9 cellular contexts compared by ENCODE assay signal in the genomic region with DNA sequence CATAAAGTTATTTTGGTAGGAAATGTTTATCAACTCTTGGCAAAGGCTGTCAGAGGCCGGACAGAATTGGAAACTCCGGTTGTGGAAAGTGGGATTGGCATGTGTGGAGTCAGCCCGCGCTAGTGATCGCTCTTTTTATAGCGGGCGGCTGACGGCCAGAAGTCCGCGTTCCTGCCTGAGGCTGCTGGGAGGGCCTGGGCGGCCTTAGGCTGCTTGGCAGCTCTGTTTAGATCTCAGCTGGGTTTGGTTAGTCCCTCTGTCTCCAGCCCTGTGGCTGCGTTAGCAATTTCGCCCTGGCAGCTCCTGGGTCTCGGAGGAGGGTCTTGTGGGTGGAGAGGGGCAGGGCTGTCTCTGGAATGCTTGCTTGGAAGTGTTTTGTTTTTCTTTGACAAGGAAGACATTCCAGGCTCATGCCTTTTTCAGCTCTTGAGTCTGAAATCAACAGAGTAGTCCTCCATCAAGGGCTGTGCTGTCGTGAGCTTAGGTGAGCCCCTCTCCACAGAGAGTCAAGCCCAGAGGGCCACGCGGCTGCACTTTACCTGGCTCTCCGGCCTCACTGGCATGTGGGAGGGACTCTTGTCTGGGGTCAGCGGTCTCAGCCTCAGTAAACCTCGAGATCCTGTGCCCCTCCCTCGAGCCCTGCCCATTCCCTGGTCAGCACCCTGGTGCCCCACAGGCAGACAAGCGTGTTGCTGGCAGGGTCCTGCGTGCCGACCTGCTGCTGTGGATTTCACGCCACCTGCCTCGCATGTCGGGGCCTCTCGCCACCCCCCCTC. TPM values are rescaled to one million over a fixed set of nuclear protein-coding genes. Genes with fewer than 3 reads are reported as not detected.
DNase-seq lines count a peak whose midpoint lies in the region; ATAC-seq and TF ChIP-seq lines count a peak whose summit lies in the region.
"Had no signal": no experiment of that assay in that cellular context is flagged by ENCODE, and none has a peak within 500 bp of the region (broad histone marks: within the 10 kb centered on the region; RNA-seq: fewer than 3 reads in every experiment).

No MANE protein-coding gene starts in this region.

- H3K9ac ChIP-seq in GM23248 = peak overlapping the region; percentile 62

- H3K36me3 ChIP-seq in GM23248 (ENCODE audit: low read depth) = no peaks in the 10 kb centered on the region

- H2AFZ ChIP-seq in GM23248 = no peak overlapping the region

- H3K4me2 ChIP-seq in GM23248 (ENCODE audit: unreplicated experiment) = peak overlapping the region; percentile 72

- peaks cover 0 to 54% (median 2%) of the 10 kb centered on the region in 3 donors for H3K36me3 Mint-ChIP-seq in naive thymus-derived CD8-positive, alpha-beta T cell
- H3K36me3 Mint-ChIP-seq in Calu3 (ENCODE audit: insufficient read depth, unreplicated experiment) = peaks cover 46% of the 10 kb centered on the region

- intact Hi-C loops in Calu3 (cut with micrococcal nuclease; ENCODE audit: unreplicated experiment) = no loop called here

- BruUV-seq in Calu3 (replicated peaks; lab: Mats Ljungman, UMichigan) = no TSS peak

- H3K9me3 ChIP-seq in GM23248 (ENCODE audit: low read depth) = no peaks in the 10 kb centered on the region

- H3K79me2 ChIP-seq in GM23248 (ENCODE audit: insufficient read depth) = peaks cover 76% of the 10 kb centered on the region

- H3K27me3 ChIP-seq in GM23248 (replicated peaks; ENCODE audit: insufficient read depth) = no peaks in the 10 kb centered on the region

- no peaks in the 10 kb centered on the region for H3K9me2 ChIP-seq in GM23248 (ENCODE audit: insufficient read depth)

- CTCF ChIA-PET in Calu3 (lab: Charles Lee) = no interaction called here

- peak overlapping the region; percentile 43 for H3K4me3 ChIP-seq in GM23248
- no peak overlapping the region for H3K4me3 ChIP-seq in skin epidermis

- H3K9me3 Mint-ChIP-seq in naive thymus-derived CD8-positive, alpha-beta T cell = no peaks in the 10 kb centered on the region
- no peaks in the 10 kb centered on the region for H3K9me3 Mint-ChIP-seq in Calu3 (ENCODE audit: low read depth, unreplicated experiment)

- H3K4me1 ChIP-seq in GM23248 (ENCODE audit: insufficient read depth) = peaks cover 18% of the 10 kb centered on the region

- POLR2A ChIA-PET in naive thymus-derived CD8-positive, alpha-beta T cell (lab: Charles Lee) = interaction anchor here (0.6 kb wide), 1 partner anchor 20 kb away, joined by 3 read pairs; no protein-coding TSS in a partner anchor

- in situ Hi-C loops in GM23248 (cut with MboI) = no loop called here

- WGBS in GM23248 (ENCODE audit: low coverage in 1 of 2, low lambda C conversion rate in 2 of 2, missing lambda C conversion rate in 2 of 2), 2 experiments = 11% methylated on average over 28 of the region's 28 CpGs

- H3F3A ChIP-seq in GM23248 (ENCODE audit: insufficient read depth) = peaks cover 30% of the 10 kb centered on the region

- DNase-seq in GM23248 = peak; percentile 98
- DNase-seq in dedifferentiated amniotic fluid mesenchymal stem cell (ENCODE audit: extremely low spot score) = peak; percentile 96
- no peak for DNase-seq in left lobe of liver (ENCODE audit: low spot score)
- no peak for DNase-seq in NCI-H1417 (lab: John Stamatoyannopoulos, UW)
- DNase-seq in naive thymus-derived CD8-positive, alpha-beta T cell = no peak
- no peak for DNase-seq in Calu3
- DNase-seq in NCI-H2081 treated with DMSO at 0.1 percent for 48 hours (lab: John Stamatoyannopoulos, UW) = no peak
- DNase-seq: T-helper 17 cell had no signal

- H3K27ac ChIP-seq in GM23248 (peak overlapping the region; percentile 78), skin epidermis (peak overlapping the region in 18 of 21 experiments; percentile 0 to 86 (median 48))

- H3K27me3 Mint-ChIP-seq in naive thymus-derived CD8-positive, alpha-beta T cell = no peaks in the 10 kb centered on the region
- H3K27me3 Mint-ChIP-seq in Calu3 (ENCODE audit: unreplicated experiment) = no peaks in the 10 kb centered on the region
- H3K27me3 Mint-ChIP-seq: T-helper 17 cell had no signal

- peak; percentile 45 for ATAC-seq in left lobe of liver
- ATAC-seq in naive thymus-derived CD8-positive, alpha-beta T cell = no peak
- ATAC-seq: T-helper 17 cell had no signal

- no peak for TF ChIP-seq CTCF in Calu3 (IDR thresholded peaks at IDR 0.05; ENCODE audit: unreplicated experiment)

- H4K20me1 ChIP-seq in GM23248 (ENCODE audit: insufficient read depth) = no peaks in the 10 kb centered on the region

- H3K4me3 Mint-ChIP-seq in naive thymus-derived CD8-positive, alpha-beta T cell = no peak overlapping the region
- no peak overlapping the region for H3K4me3 Mint-ChIP-seq in Calu3 (ENCODE audit: low read depth, unreplicated experiment)
- H3K4me3 Mint-ChIP-seq: T-helper 17 cell had no signal

- no peak overlapping the region for H3K27ac Mint-ChIP-seq in naive thymus-derived CD8-positive, alpha-beta T cell
- no peak overlapping the region for H3K27ac Mint-ChIP-seq in Calu3 (ENCODE audit: unreplicated experiment)
- H3K27ac Mint-ChIP-seq: T-helper 17 cell had no signal

- H3K4me1 Mint-ChIP-seq in naive thymus-derived CD8-positive, alpha-beta T cell = peaks cover 0 to 31% (median 12%) of the 10 kb centered on the region in 4 donors
- no peaks in the 10 kb centered on the region for H3K4me1 Mint-ChIP-seq in Calu3 (ENCODE audit: low read depth, unreplicated experiment)

RNA-seq across cellular contexts. Expression of gene DOT1L, which starts 22.5 kb away (rescaled TPM):
- 4.3 and 4.4 TPM in 2 replicates for total RNA-seq in GM23248 (2014; rRNA removed; shearing (Covaris generic))
- 4.0 and 5.3 TPM in 2 replicates for polyA plus RNA-seq in GM23248 (2016; fragmentation: Nextera tagmentation; extraction: Ambion mirVana)
- total RNA-seq in left lobe of liver (17.2 TPM), Calu3 (2022) (39.3 and 42.9 TPM in 2 replicates)
- 10 to 100 TPM; 24.5 to 28.5 TPM for total RNA-seq in naive thymus-derived CD8-positive, alpha-beta T cell
- 1 to 10 TPM in 1 of 3 donors, under 1 TPM in 2; 0.30 to 1.0 (median 0.62) TPM for polyA plus RNA-seq in naive thymus-derived CD8-positive, alpha-beta T cell

RNA-seq across cellular contexts. Expression of gene AP3D1, which starts 34.9 kb away (rescaled TPM):
- total RNA-seq in GM23248 (2014; rRNA removed; shearing (Covaris generic)) = 95.4 and 97.6 TPM in 2 replicates
- polyA plus RNA-seq in GM23248 (2016; fragmentation: Nextera tagmentation; extraction: Ambion mirVana) = 65.2 and 79.0 TPM in 2 replicates
- total RNA-seq in left lobe of liver (63.4 TPM), Calu3 (2022) (107 and 108 TPM in 2 replicates)
- total RNA-seq in naive thymus-derived CD8-positive, alpha-beta T cell = 10 to 100 TPM; 71.3 to 83.2 TPM
- polyA plus RNA-seq in naive thymus-derived CD8-positive, alpha-beta T cell = 10 to 100 TPM; 12.8 to 45.0 (median 13.6) TPM

RNA-seq across cellular contexts. Expression of gene PLEKHJ1, which starts 49.9 kb away (rescaled TPM):
- total RNA-seq in GM23248 (2014; rRNA removed; shearing (Covaris generic)) = 68.3 and 85.1 TPM in 2 replicates
- polyA plus RNA-seq in GM23248 (2016; fragmentation: Nextera tagmentation; extraction: Ambion mirVana) = 62.3 and 69.5 TPM in 2 replicates
- total RNA-seq in left lobe of liver (41.3 TPM), Calu3 (2022) (38.7 and 43.5 TPM in 2 replicates)
- 10 to 100 TPM; 56.7 to 59.8 TPM for total RNA-seq in naive thymus-derived CD8-positive, alpha-beta T cell
- polyA plus RNA-seq in naive thymus-derived CD8-positive, alpha-beta T cell = 100 to 1,000 TPM in 2 of 3 donors, 10 to 100 TPM in 1; 85.2 to 106 (median 101) TPM

RNA-seq across cellular contexts. Expression of gene SF3A2, which starts 50.4 kb away (rescaled TPM):
- total RNA-seq in GM23248 (2014; rRNA removed; shearing (Covaris generic)) = 20.9 and 26.7 TPM in 2 replicates
- 13.7 and 16.8 TPM in 2 replicates for polyA plus RNA-seq in GM23248 (2016; fragmentation: Nextera tagmentation; extraction: Ambion mirVana)
- total RNA-seq in left lobe of liver (19.0 TPM), Calu3 (2022) (83.0 and 83.6 TPM in 2 replicates)
- 100 to 1,000 TPM; 149 to 162 TPM for total RNA-seq in naive thymus-derived CD8-positive, alpha-beta T cell
- 10 to 100 TPM; 16.3 to 33.5 (median 26.0) TPM for polyA plus RNA-seq in naive thymus-derived CD8-positive, alpha-beta T cell

Comparison
In these comparisons a context has a peak if more than half of its experiments do, and no peak if none do; other contexts are left out.
1. DNase-seq: peak in GM23248 (single experiment) and dedifferentiated amniotic fluid mesenchymal stem cell (single experiment); none in left lobe of liver (single experiment), NCI-H1417 (0 of 3), naive thymus-derived CD8-positive, alpha-beta T cell (0 of 10), Calu3 (single experiment) and NCI-H2081 treated with DMSO at 0.1 percent for 48 hours (single experiment).